Comparison of ENCODE assay signal across 19 cellular contexts in genomic region chrX:103614999-103615398, GRCh38.
"Had no signal": no experiment of that assay in that cellular context is flagged by ENCODE, and none has a peak within 500 bp of the region (broad histone marks: within the 10 kb centered on the region; RNA-seq: fewer than 3 reads in every experiment).

No MANE protein-coding gene starts in this region.

- H3K27me3 ChIP-seq: gastroesophageal sphincter, neutrophil, tibial nerve, vagina had no signal

- H3K4me1 ChIP-seq: tibial nerve, vagina had no signal

- H3K4me3 ChIP-seq: gastroesophageal sphincter, tibial nerve, vagina had no signal

- ATAC-seq: activated CD8-positive, alpha-beta T cell treated with anti-CD3 and anti-CD28 coated beads, Interleukin-2, amount 10 ng/mL, durations not matched to agents 7 days and 5 days; activated naive CD4-positive, alpha-beta T cell treated with anti-CD3 and anti-CD28 coated beads, Interleukin-2, amount 50 U/mL, for 72 hours; effector memory CD8-positive, alpha-beta T cell; gastroesophageal sphincter; natural killer cell had no signal

- H3K27ac ChIP-seq: gastroesophageal sphincter, neutrophil, tibial nerve, vagina had no signal

- DNase-seq: activated CD4-positive, alpha-beta T cell treated with anti-CD3 and anti-CD28 coated beads, Interleukin-2, amount 10 ng/mL, durations not matched to agents 24 days and 14 days; activated CD4-positive, CD25-positive, alpha-beta regulatory T cell; activated CD8-positive, alpha-beta memory T cell treated with anti-CD3 and anti-CD28 coated beads, Interleukin-2, amount 50 U/mL, for 4 hours; activated CD8-positive, alpha-beta T cell treated with anti-CD3 and anti-CD28 coated beads, Interleukin-2, amount 10 ng/mL, durations not matched to agents 7 days and 5 days; activated gamma-delta T cell; activated T-cell treated with anti-CD3 and anti-CD28 coated beads, Interleukin-2, amount 50 U/mL, for 48 hours; amniotic stem cell; dermis blood vessel endothelial cell; effector memory CD8-positive, alpha-beta T cell; natural killer cell; posterior cingulate gyrus; retina; stimulated activated CD4-positive, alpha-beta T cell treated with anti-CD3 and anti-CD28 coated beads, Interleukin-2, amount 100 ng/mL, for 48 hours; stimulated activated naive CD4-positive, alpha-beta T cell had no signal

- H3K36me3 ChIP-seq: gastroesophageal sphincter, neutrophil, tibial nerve, vagina had no signal

- H3K9me3 ChIP-seq: gastroesophageal sphincter, neutrophil, tibial nerve, vagina had no signal
